ENCODE assay signal across 15 cellular contexts in the genomic region with DNA sequence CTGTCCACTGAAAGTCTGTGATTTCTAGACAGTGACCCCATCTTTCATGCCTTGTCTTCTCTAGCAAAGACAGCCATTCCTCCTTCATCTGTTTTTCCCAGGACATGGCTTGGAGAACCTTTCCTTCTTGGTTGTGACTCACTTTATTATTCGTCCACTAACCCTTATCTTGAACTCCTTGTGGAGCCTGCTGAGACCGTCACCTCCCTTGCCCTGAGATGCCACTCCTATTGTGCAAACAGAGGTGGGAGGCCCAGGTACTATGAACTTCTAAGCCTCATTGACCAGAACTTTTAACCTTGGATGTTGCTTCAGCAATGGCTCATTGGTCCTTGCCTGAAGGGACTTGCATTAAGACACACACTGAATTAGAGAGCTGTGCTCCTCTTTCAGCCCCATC.
"Had no signal": no experiment of that assay in that cellular context is flagged by ENCODE, and none has a peak within 500 bp of the region (broad histone marks: within the 10 kb centered on the region; RNA-seq: fewer than 3 reads in every experiment).

No MANE protein-coding gene starts in this region.

- H3K9me3 ChIP-seq: heart left ventricle, testis had no signal

- H3K4me3 ChIP-seq: heart left ventricle, lung, testis had no signal

- H3K36me3 Mint-ChIP-seq: activated CD4-positive, alpha-beta memory T cell treated with anti-CD3 and anti-CD28 coated beads for 36 hours; activated naive CD8-positive, alpha-beta T cell treated with anti-CD3 and anti-CD28 coated beads, Interleukin-2, amount 10 ng/mL, durations not matched to agents 7 days and 5 days; natural killer cell treated with Interleukin-12 subunit alpha and Interleukin-12 subunit beta and Interleukin-15 and Interleukin-18, amount 100 ng/mL, for 72 hours had no signal

- H3K27ac ChIP-seq: heart left ventricle had no signal

- H3K4me1 Mint-ChIP-seq: activated naive CD8-positive, alpha-beta T cell treated with anti-CD3 and anti-CD28 coated beads, Interleukin-2, amount 10 ng/mL, durations not matched to agents 7 days and 5 days had no signal

- H3K4me1 ChIP-seq: heart left ventricle had no signal

- H3K4me3 Mint-ChIP-seq: activated CD4-positive, alpha-beta memory T cell treated with anti-CD3 and anti-CD28 coated beads for 36 hours; activated naive CD8-positive, alpha-beta T cell treated with anti-CD3 and anti-CD28 coated beads, Interleukin-2, amount 10 ng/mL, durations not matched to agents 7 days and 5 days; natural killer cell treated with Interleukin-12 subunit alpha and Interleukin-12 subunit beta and Interleukin-15 and Interleukin-18, amount 100 ng/mL, for 72 hours; stimulated activated naive CD8-positive, alpha-beta T cell treated with anti-CD3 and anti-CD28 coated beads, Interleukin-15, Interleukin-2, amounts not matched to agents 100 ng/mL and 50 ng/mL, for 24 hours; T-helper 2 cell treated with Interferon-gamma antibody and Interleukin-4, amounts not matched to agents 5 μg/mL and 100 μg/mL, for 36 hours had no signal

- ATAC-seq: activated CD4-positive, CD25-positive, alpha-beta regulatory T cell treated with anti-CD3 and anti-CD28 coated beads, Interleukin-2, amount 50 U/mL, for 24 hours; heart left ventricle; natural killer cell treated with Interleukin-12 subunit alpha and Interleukin-12 subunit beta and Interleukin-15 and Interleukin-18, amount 100 ng/mL, for 72 hours had no signal

- DNase-seq: activated CD4-positive, alpha-beta memory T cell treated with anti-CD3 and anti-CD28 coated beads for 36 hours; activated naive CD8-positive, alpha-beta T cell treated with anti-CD3 and anti-CD28 coated beads, Interleukin-2, amount 10 ng/mL, durations not matched to agents 7 days and 5 days; aorta; foreskin melanocyte; heart left ventricle; occipital lobe; stimulated activated CD4-positive, alpha-beta T cell treated with anti-CD3 and anti-CD28 coated beads, Interleukin-4, amount 100 ng/mL, for 24 hours; SW 1271; testis had no signal

- H3K9me3 Mint-ChIP-seq: activated CD4-positive, alpha-beta memory T cell treated with anti-CD3 and anti-CD28 coated beads for 36 hours; activated naive CD8-positive, alpha-beta T cell treated with anti-CD3 and anti-CD28 coated beads, Interleukin-2, amount 10 ng/mL, durations not matched to agents 7 days and 5 days; natural killer cell treated with Interleukin-12 subunit alpha and Interleukin-12 subunit beta and Interleukin-15 and Interleukin-18, amount 100 ng/mL, for 72 hours; stimulated activated naive CD8-positive, alpha-beta T cell treated with anti-CD3 and anti-CD28 coated beads, Interleukin-15, Interleukin-2, amounts not matched to agents 100 ng/mL and 50 ng/mL, for 24 hours; T-helper 2 cell treated with Interferon-gamma antibody and Interleukin-4, amounts not matched to agents 5 μg/mL and 100 μg/mL, for 36 hours had no signal

- FAIRE-seq: urothelium cell line had no signal

- H3K36me3 ChIP-seq: heart left ventricle had no signal

- H3K27ac Mint-ChIP-seq: activated CD4-positive, alpha-beta memory T cell treated with anti-CD3 and anti-CD28 coated beads for 36 hours; activated naive CD8-positive, alpha-beta T cell treated with anti-CD3 and anti-CD28 coated beads, Interleukin-2, amount 10 ng/mL, durations not matched to agents 7 days and 5 days; natural killer cell treated with Interleukin-12 subunit alpha and Interleukin-12 subunit beta and Interleukin-15 and Interleukin-18, amount 100 ng/mL, for 72 hours; stimulated activated naive CD8-positive, alpha-beta T cell treated with anti-CD3 and anti-CD28 coated beads, Interleukin-15, Interleukin-2, amounts not matched to agents 100 ng/mL and 50 ng/mL, for 24 hours; T-helper 2 cell treated with Interferon-gamma antibody and Interleukin-4, amounts not matched to agents 5 μg/mL and 100 μg/mL, for 36 hours had no signal

- H3K27me3 ChIP-seq: testis had no signal
